19 cellular contexts compared by ENCODE assay signal in the genomic region with DNA sequence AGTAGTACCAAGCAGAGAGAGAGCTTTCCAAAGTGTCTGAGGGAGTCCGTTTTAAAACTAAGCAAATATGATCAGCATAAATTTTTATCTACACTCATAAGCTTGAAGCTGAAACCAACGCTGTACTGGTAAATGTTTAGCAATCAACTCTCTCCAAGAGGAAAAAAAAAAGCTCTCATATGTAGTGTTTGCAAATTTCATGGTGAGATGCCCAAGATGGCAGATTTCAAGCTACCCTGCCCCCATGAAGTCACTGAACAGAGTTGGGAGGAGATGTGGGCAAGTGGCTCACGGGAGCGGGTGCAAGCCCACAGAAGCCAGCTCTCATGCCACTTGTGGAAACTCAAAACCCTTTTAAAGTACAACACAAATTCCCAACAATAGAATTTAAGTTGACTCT.
A peak's percentile ranks its signal among the peaks of the same experiment; 100 is the strongest.
DNase-seq lines count a peak whose midpoint lies in the region; ATAC-seq, FAIRE-seq and TF ChIP-seq lines count a peak whose summit lies in the region.
"Had no signal": no experiment of that assay in that cellular context is flagged by ENCODE, and none has a peak within 500 bp of the region (broad histone marks: within the 10 kb centered on the region; RNA-seq: fewer than 3 reads in every experiment).

No MANE protein-coding gene starts in this region.

- H3K9ac ChIP-seq in H1 (replicated peaks in 1 of 4; ENCODE audit: extremely low read depth in 1 of 4, low read depth in 3 of 4, low read length in 3 of 4), result no peak overlapping the region

- intact Hi-C loops in left lung (cut with DNase I), result no loop called here

- H4K5ac ChIP-seq in H1 (ENCODE audit: insufficient read length, low read depth, low read length), result no peak overlapping the region

- H3K27ac ChIP-seq in H1 (ENCODE audit: low read depth, low read length), result no peak overlapping the region
- no peak overlapping the region for H3K27ac ChIP-seq in left lung

- no peak for TF ChIP-seq EP300 in H1 (IDR thresholded peaks at IDR 0.05; ENCODE audit: borderline replicate concordance in 1 of 2, low read depth in 2 of 2, low read length in 2 of 2)

- no peaks in the 10 kb centered on the region for H3K79me1 ChIP-seq in H1 (ENCODE audit: low read depth, low read length)

- H2BK15ac ChIP-seq in H1 (ENCODE audit: low read length), result no peak overlapping the region

- H4K20me1 ChIP-seq in H1 (replicated peaks in 1 of 2; ENCODE audit: control insufficient read depth in 1 of 2, insufficient read depth in 2 of 2, low read length in 2 of 2), result no peaks in the 10 kb centered on the region

- H3K4ac ChIP-seq in H1 (replicated peaks; ENCODE audit: insufficient read length, low read depth, low read length), result no peak overlapping the region

- no peaks in the 10 kb centered on the region for H3K79me2 ChIP-seq in H1 (ENCODE audit: control insufficient read depth in 1 of 2, insufficient read depth in 2 of 2, low read length in 2 of 2)

- H3K27me3 ChIP-seq in H1 (replicated peaks in 1 of 4; ENCODE audit: control insufficient read depth in 3 of 4, extremely low read depth in 1 of 4, insufficient read depth in 3 of 4, low read length in 3 of 4) (no peaks in the 10 kb centered on the region), left lung (no peaks in the 10 kb centered on the region), MG63 (no peaks in the 10 kb centered on the region)

- H2AK5ac ChIP-seq in H1 (ENCODE audit: low read depth, low read length), result no peak overlapping the region

- TF ChIP-seq POLR2A in H1 (IDR thresholded peaks at IDR 0.05; ENCODE audit: control extremely low read depth in 1 of 2, low read depth in 2 of 2, low read length in 2 of 2), result no peak

- H3K23ac ChIP-seq in H1 (ENCODE audit: insufficient read length), result no peak overlapping the region

- no peak overlapping the region for H3K4me3 ChIP-seq in H1 (ENCODE audit: extremely low read depth in 1 of 4, insufficient read depth in 2 of 4, low read depth in 3 of 4, low read length in 4 of 4)
- H3K4me3 ChIP-seq in left lung, result no peak overlapping the region
- no peak overlapping the region for H3K4me3 ChIP-seq in MG63
- H3K4me3 ChIP-seq: GM23338, HAP-1 had no signal

- H2BK20ac ChIP-seq in H1 (ENCODE audit: low read length), result no peak overlapping the region

- no peak overlapping the region for H3K4me3 Mint-ChIP-seq in type B pancreatic cell
- H3K4me3 Mint-ChIP-seq: CD4-positive, alpha-beta memory T cell; GM23338; HFFc6 had no signal

- peaks cover 2 to 3% of the 10 kb centered on the region in 2 experiments; a peak in 2 of 4 replicates for H3K9me3 ChIP-seq in H1 (ENCODE audit: insufficient read depth in 2 of 2, low read depth in 1 of 2, low read length in 1 of 2)
- H3K9me3 ChIP-seq in left lung, result no peaks in the 10 kb centered on the region
- no peaks in the 10 kb centered on the region for H3K9me3 ChIP-seq in MG63
- H3K9me3 ChIP-seq: HAP-1 had no signal

- no peak for FAIRE-seq in H1 (lab: Jason Lieb, UNC)
- FAIRE-seq: GM12891, GM18507, H54 had no signal

- H4K91ac ChIP-seq in H1 (replicated peaks; ENCODE audit: insufficient read length, low read length), result no peak overlapping the region

- H3K23me2 ChIP-seq in H1 (ENCODE audit: low read depth, low read length), result no peaks in the 10 kb centered on the region

- no peak overlapping the region for H2AFZ ChIP-seq in H1 (ENCODE audit: low read length)
- H2AFZ ChIP-seq: GM23338 had no signal

- H3K27ac Mint-ChIP-seq in type B pancreatic cell, result peak overlapping the region; percentile 39
- H3K27ac Mint-ChIP-seq: CD4-positive, alpha-beta memory T cell; GM23338; HFFc6 had no signal

- no peaks in the 10 kb centered on the region for H3K27me3 Mint-ChIP-seq in type B pancreatic cell
- H3K27me3 Mint-ChIP-seq: CD4-positive, alpha-beta memory T cell had no signal

- 97% methylated on average over 4 of the region's 4 CpGs; no CpG with 5 or more reads in 1 of the 2 experiments for WGBS in H1 (ENCODE audit: extremely low coverage in 1 of 2, insufficient coverage in 1 of 2, insufficient read length in 1 of 2, insufficient replicate concordance in 2 of 2, low coverage in 1 of 2, low lambda C conversion rate in 2 of 2, missing lambda C conversion rate in 1 of 2), 2 experiments

- H3K14ac ChIP-seq in H1 (ENCODE audit: insufficient read length), result no peak overlapping the region

- no peak overlapping the region for H3K56ac ChIP-seq in H1 (replicated peaks; ENCODE audit: insufficient read length, low read depth, low read length)

- no peaks in the 10 kb centered on the region for H3K9me3 Mint-ChIP-seq in type B pancreatic cell
- H3K9me3 Mint-ChIP-seq: CD4-positive, alpha-beta memory T cell had no signal

- no peaks in the 10 kb centered on the region for H3K36me3 ChIP-seq in H1 (ENCODE audit: control insufficient read depth in 2 of 4, insufficient read depth in 4 of 4, low read length in 3 of 4)
- no peaks in the 10 kb centered on the region for H3K36me3 ChIP-seq in left lung
- H3K36me3 ChIP-seq in MG63, result no peaks in the 10 kb centered on the region
- H3K36me3 ChIP-seq: HAP-1 had no signal

- peaks cover 13% of the 10 kb centered on the region for H3K36me3 Mint-ChIP-seq in type B pancreatic cell
- H3K36me3 Mint-ChIP-seq: CD4-positive, alpha-beta memory T cell had no signal

- POLR2A ChIA-PET in H1 (lab: Charles Lee; ENCODE audit: partially characterized antibody), result no interaction called here

- H3K4me1 ChIP-seq in H1 (replicated peaks in 1 of 4; ENCODE audit: control insufficient read depth in 3 of 4, insufficient read depth in 4 of 4, low read length in 3 of 4) (no peaks in the 10 kb centered on the region), left lung (no peaks in the 10 kb centered on the region)

- ATAC-seq in left lung, result peak; percentile 91
- no peak for ATAC-seq in HG02981 (IDR thresholded peaks at IDR 0.05; ENCODE audit: unreplicated experiment)
- ATAC-seq: GM23338 had no signal

- TF ChIP-seq CTCF in H1 (IDR thresholded peaks at IDR 0.05; ENCODE audit: control extremely low read depth in 1 of 3, insufficient read depth in 1 of 3, low read depth in 1 of 3, low read length in 3 of 3) (no peak), left lung (IDR thresholded peaks at IDR 0.05) (no peak), type B pancreatic cell (conservative IDR thresholded peaks at IDR 0.05) (no peak)

- no peak overlapping the region for H2BK12ac ChIP-seq in H1 (ENCODE audit: low read depth, low read length)

- no peak for TF ChIP-seq RAD21 in H1 (IDR thresholded peaks at IDR 0.05 in 1 of 2, conservative IDR thresholded peaks at IDR 0.05 in 1 of 2; ENCODE audit: low read depth in 2 of 2, low read length in 2 of 2)

- H4K8ac ChIP-seq in H1 (ENCODE audit: extremely low read depth, insufficient read depth, low read length), result peak overlapping the region; percentile 84; the same call in 1 of the 2 replicates

- CTCF ChIA-PET in H1 (lab: Charles Lee; ENCODE audit: partially characterized antibody), result no interaction called here

- DNase-seq in H1 (ENCODE audit: low read depth in 1 of 2, low spot score in 2 of 2) (no peak), left lung (peak in 1 of 2 donors; percentile 39), type B pancreatic cell (ENCODE audit: extremely low spot score, unreplicated experiment) (no peak), MG63 (no peak), NCI-H2081 (lab: John Stamatoyannopoulos, UW) (no peak)
- DNase-seq: C1 segment of cervical spinal cord; Calu3; CD4-positive, alpha-beta memory T cell; COR-L47; DMS53; DMS79 treated with DMSO at 0.1 percent for 48 hours; GF-D8; HFFc6 had no signal

- H3K4me2 ChIP-seq in H1 (ENCODE audit: insufficient read depth in 1 of 2, low read depth in 2 of 2, low read length in 2 of 2), result no peak overlapping the region
- H3K4me2 ChIP-seq: GM23338 had no signal

- no peak overlapping the region for H3K18ac ChIP-seq in H1 (ENCODE audit: extremely low read depth, low read length)

- H2BK5ac ChIP-seq in H1 (ENCODE audit: low read depth, low read length), result no peak overlapping the region

- no peak overlapping the region for H2BK120ac ChIP-seq in H1 (replicated peaks; ENCODE audit: low read depth, low read length)

- peaks cover 4% of the 10 kb centered on the region for H3K4me1 Mint-ChIP-seq in type B pancreatic cell (ENCODE audit: unreplicated experiment)
- H3K4me1 Mint-ChIP-seq: CD4-positive, alpha-beta memory T cell; GM23338 had no signal

TF ChIP-seq in H1, 55 proteins besides CTCF, POLR2A, EP300 and RAD21:
- no peak for TF ChIP-seq EZH2 (IDR thresholded peaks at IDR 0.05; ENCODE audit: low read depth, low read length, severe bottlenecking)
- TF ChIP-seq CHD1 (IDR thresholded peaks at IDR 0.05; ENCODE audit: low read depth, low read length), result no peak
- no peak for TF ChIP-seq NANOG (IDR thresholded peaks at IDR 0.05; ENCODE audit: insufficient read depth, low read depth, low read length, poor library complexity, severe bottlenecking)
- TF ChIP-seq NRF1 (IDR thresholded peaks at IDR 0.05; ENCODE audit: low read depth, low read length), result no peak
